ENCODE assay signal across 30 cellular contexts in genomic region chr16:65965632-65966031, GRCh38.
DNase-seq lines count a peak whose midpoint lies in the region; ATAC-seq, FAIRE-seq and TF ChIP-seq lines count a peak whose summit lies in the region.
"Had no signal": no experiment of that assay in that cellular context is flagged by ENCODE, and none has a peak within 500 bp of the region (broad histone marks: within the 10 kb centered on the region; RNA-seq: fewer than 3 reads in every experiment).

No MANE protein-coding gene starts in this region.

- in situ Hi-C loops in K562 (cut with MboI): no loop called here
- in situ Hi-C loops in mammary epithelial cell (cut with MboI; ENCODE audit: low sequenced_read_pairs in 2 of 2): no loop called here

- H3K4me3 ChIP-seq in K562 (no peak overlapping the region), mammary epithelial cell (replicated peaks in 1 of 3; ENCODE audit: insufficient read depth in 1 of 3, low read depth in 2 of 3, low read length in 3 of 3) (no peak overlapping the region)
- H3K4me3 ChIP-seq: BLaER1, breast epithelium, ovary, PC-9, smooth muscle cell, suprapubic skin had no signal

- TF ChIP-seq EP300 in K562 (IDR thresholded peaks at IDR 0.05; ENCODE audit: low read length): no peak

- H3K27ac ChIP-seq in K562 (ENCODE audit: extremely low read depth, low read depth, low read length) (no peak overlapping the region), mammary epithelial cell (ENCODE audit: insufficient read depth, low read depth, low read length) (no peak overlapping the region)
- H3K27ac ChIP-seq: BLaER1, breast epithelium, ovary, PC-9, suprapubic skin had no signal

- no peak overlapping the region for H3K4me3 Mint-ChIP-seq in activated CD8-positive, alpha-beta T cell treated with anti-CD3 and anti-CD28 coated beads, Interleukin-2, amount 10 ng/mL, durations not matched to agents 7 days and 5 days
- H3K4me3 Mint-ChIP-seq: activated CD4-positive, alpha-beta memory T cell treated with anti-CD3 and anti-CD28 coated beads, Interleukin-2, amount 10 ng/mL, durations not matched to agents 7 days and 5 days; activated naive CD8-positive, alpha-beta T cell; neural crest cell had no signal

- H2AFZ ChIP-seq in K562 (ENCODE audit: low read depth, low read length) (no peak overlapping the region), mammary epithelial cell (ENCODE audit: low read depth, low read length) (no peak overlapping the region)
- H2AFZ ChIP-seq: PC-9 had no signal

- TF ChIP-seq RAD21 in K562 (CRISPR knock-in tag; conservative IDR thresholded peaks at IDR 0.05 in 1 of 2, IDR thresholded peaks at IDR 0.05 in 1 of 2): no peak

- TF ChIP-seq POLR2A in K562 (conservative IDR thresholded peaks at IDR 0.05): no peak

- DNase-seq in M059J (ENCODE audit: low read depth) (peak; percentile 57), K562 (ENCODE audit: extremely low read depth in 1 of 4, low spot score in 3 of 4) (no peak), left lobe of liver (ENCODE audit: low spot score) (peak; percentile 73), renal cortical epithelial cell (ENCODE audit: low read depth) (peak; percentile 54), mammary epithelial cell (no peak), COLO668 (lab: John Stamatoyannopoulos, UW; ENCODE audit: unreplicated experiment) (no peak), hypothalamus (lab: John Stamatoyannopoulos, UW) (no peak)
- DNase-seq in activated CD8-positive, alpha-beta T cell treated with anti-CD3 and anti-CD28 coated beads, Interleukin-2, amount 10 ng/mL, durations not matched to agents 7 days and 5 days: no peak
- DNase-seq: activated CD4-positive, alpha-beta memory T cell treated with anti-CD3 and anti-CD28 coated beads, Interleukin-2, amount 10 ng/mL, durations not matched to agents 7 days and 5 days; activated CD4-positive, CD25-positive, alpha-beta regulatory T cell treated with anti-CD3 and anti-CD28 coated beads, Interleukin-2, amount 50 U/mL, for 72 hours; DMS79 treated with DMSO at 0.1 percent for 48 hours; GF-D8; HCEC 1CT; IMR-90; NCI-H1048; NCI-H1694 treated with DMSO at 0.1 percent for 48 hours; NCI-H2171; NCI-H524; ovary; Right ventricle myocardium superior; stimulated activated naive CD4-positive, alpha-beta T cell treated with Interleukin-2 at 50 U/mL for 16 hours; T-helper 2 cell had no signal

- no peak for TF ChIP-seq CTCF in K562 (IDR thresholded peaks at IDR 0.05 in 2 of 3, conservative IDR thresholded peaks at IDR 0.05 in 1 of 3; ENCODE audit: insufficient read depth in 2 of 3, low read depth in 1 of 3, low read length in 3 of 3)
- TF ChIP-seq CTCF in mammary epithelial cell (conservative IDR thresholded peaks at IDR 0.05 in 1 of 2, IDR thresholded peaks at IDR 0.05 in 1 of 2; ENCODE audit: extremely low read depth in 1 of 2, insufficient read depth in 1 of 2, low read depth in 1 of 2, low read length in 2 of 2): no peak

- no peaks in the 10 kb centered on the region for H3K9me1 ChIP-seq in K562 (ENCODE audit: control insufficient read depth, insufficient read depth, low read length)

- H3K27me3 ChIP-seq in K562 (ENCODE audit: control insufficient read depth in 2 of 2, insufficient read depth in 2 of 2, low read length in 2 of 2) (peaks cover 0 to 8% of the 10 kb centered on the region in 2 experiments; a peak in 1 of 5 replicates), mammary epithelial cell (ENCODE audit: insufficient read depth, low read length) (no peaks in the 10 kb centered on the region)
- H3K27me3 ChIP-seq: BLaER1, breast epithelium, ovary, suprapubic skin had no signal

- no peak overlapping the region for H3K27ac Mint-ChIP-seq in activated CD8-positive, alpha-beta T cell treated with anti-CD3 and anti-CD28 coated beads, Interleukin-2, amount 10 ng/mL, durations not matched to agents 7 days and 5 days
- H3K27ac Mint-ChIP-seq: activated CD4-positive, alpha-beta memory T cell treated with anti-CD3 and anti-CD28 coated beads, Interleukin-2, amount 10 ng/mL, durations not matched to agents 7 days and 5 days; activated naive CD8-positive, alpha-beta T cell had no signal

- no peaks in the 10 kb centered on the region for H3K27me3 Mint-ChIP-seq in activated CD8-positive, alpha-beta T cell treated with anti-CD3 and anti-CD28 coated beads, Interleukin-2, amount 10 ng/mL, durations not matched to agents 7 days and 5 days (ENCODE audit: low read depth)
- H3K27me3 Mint-ChIP-seq: activated CD4-positive, alpha-beta memory T cell treated with anti-CD3 and anti-CD28 coated beads, Interleukin-2, amount 10 ng/mL, durations not matched to agents 7 days and 5 days had no signal

- FAIRE-seq in K562 (lab: Jason Lieb, UNC): no peak
- FAIRE-seq: islet of Langerhans had no signal

- CTCF ChIA-PET in K562 (lab: Yijun Ruan, JAX; ENCODE audit: low intra/inter-chr PET ratio): no interaction called here
- CTCF ChIA-PET in mammary epithelial cell (lab: Charles Lee; ENCODE audit: low non-redundant PET): no interaction called here
- CTCF ChIA-PET in activated CD8-positive, alpha-beta T cell treated with anti-CD3 and anti-CD28 coated beads, Interleukin-2, amount 10 ng/mL, durations not matched to agents 7 days and 5 days (lab: Charles Lee): no interaction called here

- 1% methylated on average over 6 of the region's 6 CpGs for WGBS in K562 (ENCODE audit: insufficient coverage, low coverage, missing lambda C conversion rate)
- 81% methylated on average over 5 of the region's 6 CpGs for WGBS in mammary epithelial cell (ENCODE audit: low coverage, missing lambda C conversion rate)

- no TSS peak for BruUV-seq in K562 (replicated peaks; lab: Mats Ljungman, UMichigan)
- BruUV-seq in mammary epithelial cell (replicated peaks; lab: Mats Ljungman, UMichigan): no TSS peak

- H4K20me1 ChIP-seq in K562 (replicated peaks; ENCODE audit: control insufficient read depth, insufficient read depth, low read length) (no peaks in the 10 kb centered on the region), mammary epithelial cell (ENCODE audit: insufficient read depth, low read length) (no peaks in the 10 kb centered on the region)
- H4K20me1 ChIP-seq: BLaER1 had no signal

- H3K4me2 ChIP-seq in K562 (ENCODE audit: insufficient read depth, low read length) (no peak overlapping the region), mammary epithelial cell (ENCODE audit: insufficient read depth, low read depth, low read length) (no peak overlapping the region)
- H3K4me2 ChIP-seq: BLaER1, PC-9, smooth muscle cell had no signal

- no peaks in the 10 kb centered on the region for H3K36me3 Mint-ChIP-seq in activated CD8-positive, alpha-beta T cell treated with anti-CD3 and anti-CD28 coated beads, Interleukin-2, amount 10 ng/mL, durations not matched to agents 7 days and 5 days (ENCODE audit: low read depth)
- H3K36me3 Mint-ChIP-seq: activated naive CD8-positive, alpha-beta T cell had no signal

- POLR2A ChIA-PET in K562 (lab: Yijun Ruan, JAX): interaction anchor here (1.5 kb wide), 1 partner anchor 9 kb away, joined by 4 read pairs; no protein-coding TSS in a partner anchor
- POLR2A ChIA-PET in activated CD8-positive, alpha-beta T cell treated with anti-CD3 and anti-CD28 coated beads, Interleukin-2, amount 10 ng/mL, durations not matched to agents 7 days and 5 days (lab: Charles Lee): no interaction called here

- H3K4me1 Mint-ChIP-seq in activated CD8-positive, alpha-beta T cell treated with anti-CD3 and anti-CD28 coated beads, Interleukin-2, amount 10 ng/mL, durations not matched to agents 7 days and 5 days (ENCODE audit: low read depth): no peaks in the 10 kb centered on the region
- H3K4me1 Mint-ChIP-seq: activated CD4-positive, alpha-beta memory T cell treated with anti-CD3 and anti-CD28 coated beads, Interleukin-2, amount 10 ng/mL, durations not matched to agents 7 days and 5 days had no signal

- dilution Hi-C loops in mammary epithelial cell (cut with HindIII; ENCODE audit: low sequenced_read_pairs): no loop called here

- ATAC-seq in K562 (no peak), left lobe of liver (peak; percentile 89)
- ATAC-seq in activated CD8-positive, alpha-beta T cell treated with anti-CD3 and anti-CD28 coated beads, Interleukin-2, amount 10 ng/mL, durations not matched to agents 7 days and 5 days: no peak

- H3K9ac ChIP-seq in K562 (ENCODE audit: insufficient read depth in 1 of 2, low read depth in 2 of 2, low read length in 2 of 2) (no peak overlapping the region), mammary epithelial cell (ENCODE audit: insufficient read depth, low read length) (no peak overlapping the region)
- H3K9ac ChIP-seq: BLaER1 had no signal

- H3K4me1 ChIP-seq in K562 (replicated peaks in 1 of 2; ENCODE audit: control insufficient read depth in 2 of 2, insufficient read depth in 2 of 2, low read length in 2 of 2) (no peaks in the 10 kb centered on the region), mammary epithelial cell (ENCODE audit: insufficient read depth, low read length) (no peaks in the 10 kb centered on the region)
- H3K4me1 ChIP-seq: breast epithelium, suprapubic skin had no signal

- intact Hi-C loops in K562 (cut with micrococcal nuclease): no loop called here
- intact Hi-C loops in mammary epithelial cell (cut with micrococcal nuclease): no loop called here

- no peaks in the 10 kb centered on the region for H3K36me3 ChIP-seq in K562 (ENCODE audit: control insufficient read depth, insufficient read depth, low read length)
- H3K36me3 ChIP-seq in mammary epithelial cell (ENCODE audit: insufficient read depth, low read length): no peaks in the 10 kb centered on the region
- H3K36me3 ChIP-seq: BLaER1, breast epithelium, ovary, suprapubic skin had no signal

- H3K79me2 ChIP-seq in K562 (ENCODE audit: control insufficient read depth, insufficient read depth, low read length) (no peaks in the 10 kb centered on the region), mammary epithelial cell (ENCODE audit: insufficient read depth, low read length) (no peaks in the 10 kb centered on the region)

- H3K9me3 Mint-ChIP-seq in activated CD8-positive, alpha-beta T cell treated with anti-CD3 and anti-CD28 coated beads, Interleukin-2, amount 10 ng/mL, durations not matched to agents 7 days and 5 days (ENCODE audit: insufficient read depth): no peaks in the 10 kb centered on the region
- H3K9me3 Mint-ChIP-seq: activated CD4-positive, alpha-beta memory T cell treated with anti-CD3 and anti-CD28 coated beads, Interleukin-2, amount 10 ng/mL, durations not matched to agents 7 days and 5 days had no signal

- no peaks in the 10 kb centered on the region for H3K9me3 ChIP-seq in K562 (replicated peaks; ENCODE audit: control insufficient read depth, insufficient read depth, low read depth, low read length)
- H3K9me3 ChIP-seq in mammary epithelial cell (replicated peaks; ENCODE audit: insufficient read depth, low read length): no peaks in the 10 kb centered on the region
- H3K9me3 ChIP-seq: breast epithelium, ovary, suprapubic skin had no signal

Comparison
In these comparisons a context has a peak if more than half of its experiments do, and no peak if none do; other contexts are left out.
1. DNase-seq: peak in M059J (single experiment), left lobe of liver (single experiment) and renal cortical epithelial cell (single experiment); none in K562 (0 of 4), mammary epithelial cell (single experiment), COLO668 (single experiment), activated CD8-positive, alpha-beta T cell treated with anti-CD3 and anti-CD28 coated beads, Interleukin-2, amount 10 ng/mL, durations not matched to agents 7 days and 5 days (single experiment) and hypothalamus (0 of 51).